ENCODE assay signal across 2 cellular contexts in the genomic region with DNA sequence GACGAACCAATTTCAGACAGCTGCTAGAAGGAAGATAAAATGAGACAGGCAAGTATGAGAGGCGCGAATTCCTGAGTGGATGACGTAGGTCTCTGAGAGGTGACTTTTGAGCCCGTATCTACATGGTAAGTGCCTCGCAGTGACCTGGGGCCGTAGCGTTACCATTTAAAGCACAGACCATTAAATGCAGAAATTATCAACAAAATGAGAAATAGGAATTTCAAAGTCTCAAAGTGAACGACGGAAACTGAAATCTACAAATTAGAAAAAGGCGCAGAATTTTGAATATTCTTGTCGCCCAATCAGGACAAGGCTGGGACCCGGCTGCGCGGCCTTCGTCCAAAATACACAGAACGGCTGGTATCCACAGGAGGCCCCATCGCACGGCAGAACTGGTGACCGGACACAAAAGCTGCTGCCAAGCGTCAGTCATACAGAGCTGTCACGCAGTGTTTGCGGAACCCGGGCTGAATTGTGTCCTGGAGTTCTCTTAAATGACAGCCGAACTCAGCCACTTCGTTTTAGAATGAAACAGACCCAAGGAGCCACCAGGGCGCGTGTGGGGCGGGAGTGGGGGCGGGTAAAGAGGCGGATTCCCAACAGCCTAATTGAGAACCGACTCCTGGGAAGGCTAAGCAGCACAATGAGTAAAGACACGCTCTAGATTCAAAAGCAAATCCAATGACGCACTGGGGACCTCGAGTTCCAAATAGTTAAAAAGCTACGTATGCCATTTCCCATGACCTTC.
TF ChIP-seq lines count a peak whose summit lies in the region.

No MANE protein-coding gene starts in this region.

TF ChIP-seq in HEK293, 187 proteins besides CTCF, POLR2A, EP300 and RAD21 (continued from another document and continues in another):
- TF ChIP-seq, protein P1, sequence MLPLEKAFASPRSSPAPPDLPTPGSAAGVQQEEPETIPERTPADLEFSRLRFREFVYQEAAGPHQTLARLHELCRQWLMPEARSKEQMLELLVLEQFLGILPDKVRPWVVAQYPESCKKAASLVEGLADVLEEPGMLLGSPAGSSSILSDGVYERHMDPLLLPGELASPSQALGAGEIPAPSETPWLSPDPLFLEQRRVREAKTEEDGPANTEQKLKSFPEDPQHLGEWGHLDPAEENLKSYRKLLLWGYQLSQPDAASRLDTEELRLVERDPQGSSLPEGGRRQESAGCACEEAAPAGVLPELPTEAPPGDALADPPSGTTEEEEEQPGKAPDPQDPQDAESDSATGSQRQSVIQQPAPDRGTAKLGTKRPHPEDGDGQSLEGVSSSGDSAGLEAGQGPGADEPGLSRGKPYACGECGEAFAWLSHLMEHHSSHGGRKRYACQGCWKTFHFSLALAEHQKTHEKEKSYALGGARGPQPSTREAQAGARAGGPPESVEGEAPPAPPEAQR (tag by site-specific recombination; IDR thresholded peaks at IDR 0.05): no peak
- TF ChIP-seq KLF9 (tag by site-specific recombination; IDR thresholded peaks at IDR 0.05; ENCODE audit: low read depth) (0 out of 2 replicates have a peak, but pooled peaks have one; percentile 54), OSR2 (tag by site-specific recombination; IDR thresholded peaks at IDR 0.05) (peak; percentile 65), ZNF830 (tag by site-specific recombination; IDR thresholded peaks at IDR 0.05; ENCODE audit: low read depth) (no peak), ZNF223 (tag by site-specific recombination; IDR thresholded peaks at IDR 0.05) (no peak), ZNF664 (tag by site-specific recombination; IDR thresholded peaks at IDR 0.05) (no peak), ZNF548 (tag by site-specific recombination; IDR thresholded peaks at IDR 0.05) (no peak), ZNF138 (tag by site-specific recombination; IDR thresholded peaks at IDR 0.05; ENCODE audit: borderline replicate concordance) (no peak), ZNF132 (tag by site-specific recombination; IDR thresholded peaks at IDR 0.05; ENCODE audit: borderline replicate concordance) (no peak)
- TF ChIP-seq, protein P2, sequence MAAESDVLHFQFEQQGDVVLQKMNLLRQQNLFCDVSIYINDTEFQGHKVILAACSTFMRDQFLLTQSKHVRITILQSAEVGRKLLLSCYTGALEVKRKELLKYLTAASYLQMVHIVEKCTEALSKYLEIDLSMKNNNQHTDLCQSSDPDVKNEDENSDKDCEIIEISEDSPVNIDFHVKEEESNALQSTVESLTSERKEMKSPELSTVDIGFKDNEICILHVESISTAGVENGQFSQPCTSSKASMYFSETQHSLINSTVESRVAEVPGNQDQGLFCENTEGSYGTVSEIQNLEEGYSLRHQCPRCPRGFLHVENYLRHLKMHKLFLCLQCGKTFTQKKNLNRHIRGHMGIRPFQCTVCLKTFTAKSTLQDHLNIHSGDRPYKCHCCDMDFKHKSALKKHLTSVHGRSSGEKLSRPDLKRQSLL (tag by site-specific recombination; IDR thresholded peaks at IDR 0.05): no peak
- TF ChIP-seq, protein P3, sequence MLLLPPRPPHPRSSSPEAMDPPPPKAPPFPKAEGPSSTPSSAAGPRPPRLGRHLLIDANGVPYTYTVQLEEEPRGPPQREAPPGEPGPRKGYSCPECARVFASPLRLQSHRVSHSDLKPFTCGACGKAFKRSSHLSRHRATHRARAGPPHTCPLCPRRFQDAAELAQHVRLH (tag by site-specific recombination; IDR thresholded peaks at IDR 0.05): no peak
- TF ChIP-seq, protein P4, sequence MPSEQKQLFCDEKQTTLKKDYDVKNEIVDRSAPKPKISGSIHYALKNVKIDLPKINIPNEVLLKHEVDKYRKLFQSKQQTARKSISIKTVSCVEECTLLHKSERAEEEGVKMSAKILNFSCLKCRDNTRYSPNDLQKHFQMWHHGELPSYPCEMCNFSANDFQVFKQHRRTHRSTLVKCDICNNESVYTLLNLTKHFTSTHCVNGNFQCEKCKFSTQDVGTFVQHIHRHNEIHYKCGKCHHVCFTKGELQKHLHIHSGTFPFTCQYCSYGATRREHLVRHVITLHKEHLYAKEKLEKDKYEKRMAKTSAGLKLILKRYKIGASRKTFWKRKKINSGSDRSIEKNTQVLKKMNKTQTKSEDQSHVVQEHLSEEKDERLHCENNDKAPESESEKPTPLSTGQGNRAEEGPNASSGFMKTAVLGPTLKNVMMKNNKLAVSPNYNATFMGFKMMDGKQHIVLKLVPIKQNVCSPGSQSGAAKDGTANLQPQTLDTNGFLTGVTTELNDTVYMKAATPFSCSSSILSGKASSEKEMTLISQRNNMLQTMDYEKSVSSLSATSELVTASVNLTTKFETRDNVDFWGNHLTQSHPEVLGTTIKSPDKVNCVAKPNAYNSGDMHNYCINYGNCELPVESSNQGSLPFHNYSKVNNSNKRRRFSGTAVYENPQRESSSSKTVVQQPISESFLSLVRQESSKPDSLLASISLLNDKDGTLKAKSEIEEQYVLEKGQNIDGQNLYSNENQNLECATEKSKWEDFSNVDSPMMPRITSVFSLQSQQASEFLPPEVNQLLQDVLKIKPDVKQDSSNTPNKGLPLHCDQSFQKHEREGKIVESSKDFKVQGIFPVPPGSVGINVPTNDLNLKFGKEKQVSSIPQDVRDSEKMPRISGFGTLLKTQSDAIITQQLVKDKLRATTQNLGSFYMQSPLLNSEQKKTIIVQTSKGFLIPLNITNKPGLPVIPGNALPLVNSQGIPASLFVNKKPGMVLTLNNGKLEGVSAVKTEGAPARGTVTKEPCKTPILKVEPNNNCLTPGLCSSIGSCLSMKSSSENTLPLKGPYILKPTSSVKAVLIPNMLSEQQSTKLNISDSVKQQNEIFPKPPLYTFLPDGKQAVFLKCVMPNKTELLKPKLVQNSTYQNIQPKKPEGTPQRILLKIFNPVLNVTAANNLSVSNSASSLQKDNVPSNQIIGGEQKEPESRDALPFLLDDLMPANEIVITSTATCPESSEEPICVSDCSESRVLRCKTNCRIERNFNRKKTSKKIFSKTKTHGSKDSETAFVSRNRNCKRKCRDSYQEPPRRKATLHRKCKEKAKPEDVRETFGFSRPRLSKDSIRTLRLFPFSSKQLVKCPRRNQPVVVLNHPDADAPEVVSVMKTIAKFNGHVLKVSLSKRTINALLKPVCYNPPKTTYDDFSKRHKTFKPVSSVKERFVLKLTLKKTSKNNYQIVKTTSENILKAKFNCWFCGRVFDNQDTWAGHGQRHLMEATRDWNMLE (tag by site-specific recombination; conservative IDR thresholded peaks at IDR 0.05; ENCODE audit: low read depth): no peak; the same call in 1 of the 2 replicates
- TF ChIP-seq, protein P5, sequence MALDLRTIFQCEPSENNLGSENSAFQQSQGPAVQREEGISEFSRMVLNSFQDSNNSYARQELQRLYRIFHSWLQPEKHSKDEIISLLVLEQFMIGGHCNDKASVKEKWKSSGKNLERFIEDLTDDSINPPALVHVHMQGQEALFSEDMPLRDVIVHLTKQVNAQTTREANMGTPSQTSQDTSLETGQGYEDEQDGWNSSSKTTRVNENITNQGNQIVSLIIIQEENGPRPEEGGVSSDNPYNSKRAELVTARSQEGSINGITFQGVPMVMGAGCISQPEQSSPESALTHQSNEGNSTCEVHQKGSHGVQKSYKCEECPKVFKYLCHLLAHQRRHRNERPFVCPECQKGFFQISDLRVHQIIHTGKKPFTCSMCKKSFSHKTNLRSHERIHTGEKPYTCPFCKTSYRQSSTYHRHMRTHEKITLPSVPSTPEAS (tag by site-specific recombination; IDR thresholded peaks at IDR 0.05): no peak
- TF ChIP-seq, protein P6, sequence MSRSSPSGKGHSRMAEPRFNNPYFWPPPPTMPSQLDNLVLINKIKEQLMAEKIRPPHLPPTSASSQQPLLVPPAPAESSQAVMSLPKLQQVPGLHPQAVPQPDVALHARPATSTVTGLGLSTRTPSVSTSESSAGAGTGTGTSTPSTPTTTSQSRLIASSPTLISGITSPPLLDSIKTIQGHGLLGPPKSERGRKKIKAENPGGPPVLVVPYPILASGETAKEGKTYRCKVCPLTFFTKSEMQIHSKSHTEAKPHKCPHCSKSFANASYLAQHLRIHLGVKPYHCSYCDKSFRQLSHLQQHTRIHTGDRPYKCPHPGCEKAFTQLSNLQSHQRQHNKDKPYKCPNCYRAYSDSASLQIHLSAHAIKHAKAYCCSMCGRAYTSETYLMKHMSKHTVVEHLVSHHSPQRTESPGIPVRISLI (tag by site-specific recombination; IDR thresholded peaks at IDR 0.05): no peak

TF ChIP-seq in HepG2, 621 proteins besides CTCF, POLR2A, EP300 and RAD21 (continued from another document and continues in another):
- TF ChIP-seq, protein P7, sequence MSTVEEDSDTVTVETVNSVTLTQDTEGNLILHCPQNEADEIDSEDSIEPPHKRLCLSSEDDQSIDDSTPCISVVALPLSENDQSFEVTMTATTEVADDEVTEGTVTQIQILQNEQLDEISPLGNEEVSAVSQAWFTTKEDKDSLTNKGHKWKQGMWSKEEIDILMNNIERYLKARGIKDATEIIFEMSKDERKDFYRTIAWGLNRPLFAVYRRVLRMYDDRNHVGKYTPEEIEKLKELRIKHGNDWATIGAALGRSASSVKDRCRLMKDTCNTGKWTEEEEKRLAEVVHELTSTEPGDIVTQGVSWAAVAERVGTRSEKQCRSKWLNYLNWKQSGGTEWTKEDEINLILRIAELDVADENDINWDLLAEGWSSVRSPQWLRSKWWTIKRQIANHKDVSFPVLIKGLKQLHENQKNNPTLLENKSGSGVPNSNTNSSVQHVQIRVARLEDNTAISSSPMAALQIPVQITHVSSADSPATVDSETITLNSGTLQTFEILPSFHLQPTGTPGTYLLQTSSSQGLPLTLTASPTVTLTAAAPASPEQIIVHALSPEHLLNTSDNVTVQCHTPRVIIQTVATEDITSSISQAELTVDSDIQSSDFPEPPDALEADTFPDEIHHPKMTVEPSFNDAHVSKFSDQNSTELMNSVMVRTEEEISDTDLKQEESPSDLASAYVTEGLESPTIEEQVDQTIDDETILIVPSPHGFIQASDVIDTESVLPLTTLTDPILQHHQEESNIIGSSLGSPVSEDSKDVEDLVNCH (CRISPR knock-in tag; IDR thresholded peaks at IDR 0.05): no peak
- TF ChIP-seq HNRNPUL1 (IDR thresholded peaks at IDR 0.05; ENCODE audit: low read depth, low read length): no peak
- TF ChIP-seq ZFP36 (IDR thresholded peaks at IDR 0.05; ENCODE audit: borderline replicate concordance, low read depth, low read length, partially characterized antibody): no peak
- TF ChIP-seq GATAD2A (CRISPR knock-in tag; IDR thresholded peaks at IDR 0.05): peak; percentile 35; the same call in 1 of the 2 replicates
- TF ChIP-seq TEAD3 (CRISPR knock-in tag; optimal IDR thresholded peaks at IDR 0.05; ENCODE audit: borderline replicate concordance): peak; percentile 10
- TF ChIP-seq SRF (IDR thresholded peaks at IDR 0.05; ENCODE audit: low read depth, low read length): no peak
- peak; percentile 46; the same call in 1 of the 2 replicates for TF ChIP-seq ZNF607 (CRISPR knock-in tag; IDR thresholded peaks at IDR 0.05; ENCODE audit: borderline replicate concordance)
- TF ChIP-seq, protein P8, sequence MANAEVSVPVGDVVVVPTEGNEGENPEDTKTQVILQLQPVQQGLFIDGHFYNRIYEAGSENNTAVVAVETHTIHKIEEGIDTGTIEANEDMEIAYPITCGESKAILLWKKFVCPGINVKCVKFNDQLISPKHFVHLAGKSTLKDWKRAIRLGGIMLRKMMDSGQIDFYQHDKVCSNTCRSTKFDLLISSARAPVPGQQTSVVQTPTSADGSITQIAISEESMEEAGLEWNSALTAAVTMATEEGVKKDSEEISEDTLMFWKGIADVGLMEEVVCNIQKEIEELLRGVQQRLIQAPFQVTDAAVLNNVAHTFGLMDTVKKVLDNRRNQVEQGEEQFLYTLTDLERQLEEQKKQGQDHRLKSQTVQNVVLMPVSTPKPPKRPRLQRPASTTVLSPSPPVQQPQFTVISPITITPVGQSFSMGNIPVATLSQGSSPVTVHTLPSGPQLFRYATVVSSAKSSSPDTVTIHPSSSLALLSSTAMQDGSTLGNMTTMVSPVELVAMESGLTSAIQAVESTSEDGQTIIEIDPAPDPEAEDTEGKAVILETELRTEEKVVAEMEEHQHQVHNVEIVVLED (CRISPR knock-in tag; IDR thresholded peaks at IDR 0.05; ENCODE audit: borderline replicate concordance): peak; percentile 37; the same call in 1 of the 2 replicates
- no peak for TF ChIP-seq PAF1 (CRISPR knock-in tag; IDR thresholded peaks at IDR 0.05)
- TF ChIP-seq, protein P9, sequence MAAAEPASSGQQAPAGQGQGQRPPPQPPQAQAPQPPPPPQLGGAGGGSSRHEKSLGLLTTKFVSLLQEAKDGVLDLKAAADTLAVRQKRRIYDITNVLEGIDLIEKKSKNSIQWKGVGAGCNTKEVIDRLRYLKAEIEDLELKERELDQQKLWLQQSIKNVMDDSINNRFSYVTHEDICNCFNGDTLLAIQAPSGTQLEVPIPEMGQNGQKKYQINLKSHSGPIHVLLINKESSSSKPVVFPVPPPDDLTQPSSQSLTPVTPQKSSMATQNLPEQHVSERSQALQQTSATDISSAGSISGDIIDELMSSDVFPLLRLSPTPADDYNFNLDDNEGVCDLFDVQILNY (CRISPR knock-in tag; conservative IDR thresholded peaks at IDR 0.05): no peak
- TF ChIP-seq, protein P10, sequence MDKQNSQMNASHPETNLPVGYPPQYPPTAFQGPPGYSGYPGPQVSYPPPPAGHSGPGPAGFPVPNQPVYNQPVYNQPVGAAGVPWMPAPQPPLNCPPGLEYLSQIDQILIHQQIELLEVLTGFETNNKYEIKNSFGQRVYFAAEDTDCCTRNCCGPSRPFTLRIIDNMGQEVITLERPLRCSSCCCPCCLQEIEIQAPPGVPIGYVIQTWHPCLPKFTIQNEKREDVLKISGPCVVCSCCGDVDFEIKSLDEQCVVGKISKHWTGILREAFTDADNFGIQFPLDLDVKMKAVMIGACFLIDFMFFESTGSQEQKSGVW (CRISPR knock-in tag; IDR thresholded peaks at IDR 0.05; ENCODE audit: borderline replicate concordance): no peak
- TF ChIP-seq SP5 (CRISPR knock-in tag; IDR thresholded peaks at IDR 0.05; ENCODE audit: borderline replicate concordance, low read depth): no peak
- TF ChIP-seq, protein P11, sequence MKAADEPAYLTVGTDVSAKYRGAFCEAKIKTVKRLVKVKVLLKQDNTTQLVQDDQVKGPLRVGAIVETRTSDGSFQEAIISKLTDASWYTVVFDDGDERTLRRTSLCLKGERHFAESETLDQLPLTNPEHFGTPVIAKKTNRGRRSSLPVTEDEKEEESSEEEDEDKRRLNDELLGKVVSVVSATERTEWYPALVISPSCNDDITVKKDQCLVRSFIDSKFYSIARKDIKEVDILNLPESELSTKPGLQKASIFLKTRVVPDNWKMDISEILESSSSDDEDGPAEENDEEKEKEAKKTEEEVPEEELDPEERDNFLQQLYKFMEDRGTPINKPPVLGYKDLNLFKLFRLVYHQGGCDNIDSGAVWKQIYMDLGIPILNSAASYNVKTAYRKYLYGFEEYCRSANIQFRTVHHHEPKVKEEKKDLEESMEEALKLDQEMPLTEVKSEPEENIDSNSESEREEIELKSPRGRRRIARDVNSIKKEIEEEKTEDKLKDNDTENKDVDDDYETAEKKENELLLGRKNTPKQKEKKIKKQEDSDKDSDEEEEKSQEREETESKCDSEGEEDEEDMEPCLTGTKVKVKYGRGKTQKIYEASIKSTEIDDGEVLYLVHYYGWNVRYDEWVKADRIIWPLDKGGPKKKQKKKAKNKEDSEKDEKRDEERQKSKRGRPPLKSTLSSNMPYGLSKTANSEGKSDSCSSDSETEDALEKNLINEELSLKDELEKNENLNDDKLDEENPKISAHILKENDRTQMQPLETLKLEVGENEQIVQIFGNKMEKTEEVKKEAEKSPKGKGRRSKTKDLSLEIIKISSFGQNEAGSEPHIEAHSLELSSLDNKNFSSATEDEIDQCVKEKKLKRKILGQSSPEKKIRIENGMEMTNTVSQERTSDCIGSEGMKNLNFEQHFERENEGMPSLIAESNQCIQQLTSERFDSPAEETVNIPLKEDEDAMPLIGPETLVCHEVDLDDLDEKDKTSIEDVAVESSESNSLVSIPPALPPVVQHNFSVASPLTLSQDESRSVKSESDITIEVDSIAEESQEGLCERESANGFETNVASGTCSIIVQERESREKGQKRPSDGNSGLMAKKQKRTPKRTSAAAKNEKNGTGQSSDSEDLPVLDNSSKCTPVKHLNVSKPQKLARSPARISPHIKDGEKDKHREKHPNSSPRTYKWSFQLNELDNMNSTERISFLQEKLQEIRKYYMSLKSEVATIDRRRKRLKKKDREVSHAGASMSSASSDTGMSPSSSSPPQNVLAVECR (CRISPR knock-in tag; IDR thresholded peaks at IDR 0.05; ENCODE audit: borderline replicate concordance): peak; percentile 14; the same call in 1 of the 2 replicates
- no peak for TF ChIP-seq TBX3 (IDR thresholded peaks at IDR 0.05; ENCODE audit: borderline replicate concordance)
- TF ChIP-seq RBFOX2 (IDR thresholded peaks at IDR 0.05; ENCODE audit: low read depth, low read length): peak; percentile 75; the same call in 1 of the 2 replicates
- TF ChIP-seq ZNF251 (CRISPR knock-in tag; IDR thresholded peaks at IDR 0.05): no peak
- no peak for TF ChIP-seq AHR (CRISPR knock-in tag; IDR thresholded peaks at IDR 0.05)
